ENCODE assay signal across 14 cellular contexts in genomic region chr10:4316166-4316810, GRCh38.
DNase-seq lines count a peak whose midpoint lies in the region; ATAC-seq, FAIRE-seq and TF ChIP-seq lines count a peak whose summit lies in the region.
"Had no signal": no experiment of that assay in that cellular context is flagged by ENCODE, and none has a peak within 500 bp of the region (broad histone marks: within the 10 kb centered on the region; RNA-seq: fewer than 3 reads in every experiment).

No MANE protein-coding gene starts in this region.

- no peak overlapping the region for H3K4me3 Mint-ChIP-seq in activated T-cell treated with anti-CD3 and anti-CD28 coated beads, Interleukin-2, amount 50 U/mL, for 24 hours
- H3K4me3 Mint-ChIP-seq: CD4-positive, CD25-positive, alpha-beta regulatory T cell had no signal

- H3K4me3 ChIP-seq in BJ (ENCODE audit: low read depth, low read length) (no peak overlapping the region), body of pancreas (no peak overlapping the region)
- H3K4me3 ChIP-seq: GM12878 had no signal

- H3K36me3 ChIP-seq in BJ (ENCODE audit: control insufficient read depth, insufficient read depth, low read length) (no peaks in the 10 kb centered on the region), body of pancreas (replicated peaks in 1 of 2; ENCODE audit: insufficient read depth in 1 of 2, low read depth in 2 of 2) (no peaks in the 10 kb centered on the region)
- H3K36me3 ChIP-seq: neutrophil had no signal

- H3K4me1 Mint-ChIP-seq in activated T-cell treated with anti-CD3 and anti-CD28 coated beads, Interleukin-2, amount 50 U/mL, for 24 hours (ENCODE audit: low read depth), result no peaks in the 10 kb centered on the region

- FAIRE-seq in frontal cortex (lab: Jason Lieb, UNC), result no peak
- FAIRE-seq: GM12878 had no signal

- no peaks in the 10 kb centered on the region for H3K36me3 Mint-ChIP-seq in activated T-cell treated with anti-CD3 and anti-CD28 coated beads, Interleukin-2, amount 50 U/mL, for 24 hours (ENCODE audit: low read depth)
- H3K36me3 Mint-ChIP-seq: CD4-positive, CD25-positive, alpha-beta regulatory T cell had no signal

- POLR2A ChIA-PET in BJ (lab: Charles Lee), result no interaction called here

- no peak overlapping the region for H3K27ac ChIP-seq in body of pancreas
- H3K27ac ChIP-seq: neutrophil had no signal

- TF ChIP-seq CTCF in BJ (IDR thresholded peaks at IDR 0.05; ENCODE audit: insufficient read depth, low read depth, low read length), result peak; percentile 30; the same call in 1 of the 2 replicates
- TF ChIP-seq CTCF in body of pancreas (IDR thresholded peaks at IDR 0.05), result no peak

- CTCF ChIA-PET in BJ (lab: Yijun Ruan, JAX), result interaction anchor here (0.7 to 2.3 kb wide), 7 partner anchors 9 to 1082 kb away, joined by 3 to 6 read pairs (median 3); no protein-coding TSS in a partner anchor

- no peaks in the 10 kb centered on the region for H3K4me1 ChIP-seq in body of pancreas

- no peaks in the 10 kb centered on the region for H3K27me3 ChIP-seq in BJ (ENCODE audit: control insufficient read depth, insufficient read depth, low read length)
- H3K27me3 ChIP-seq in body of pancreas, result no peaks in the 10 kb centered on the region
- H3K27me3 ChIP-seq: neutrophil had no signal

- H3K9me3 Mint-ChIP-seq in activated T-cell treated with anti-CD3 and anti-CD28 coated beads, Interleukin-2, amount 50 U/mL, for 24 hours, result no peaks in the 10 kb centered on the region
- H3K9me3 Mint-ChIP-seq: CD4-positive, CD25-positive, alpha-beta regulatory T cell had no signal

- intact Hi-C loops in body of pancreas (cut with DNase I), result no loop called here

- H3K9me3 ChIP-seq in body of pancreas, result no peaks in the 10 kb centered on the region

- peaks cover 9% of the 10 kb centered on the region for H3K27me3 Mint-ChIP-seq in activated T-cell treated with anti-CD3 and anti-CD28 coated beads, Interleukin-2, amount 50 U/mL, for 24 hours
- H3K27me3 Mint-ChIP-seq: CD4-positive, CD25-positive, alpha-beta regulatory T cell had no signal

- DNase-seq in BJ (ENCODE audit: low read depth), result peak; percentile 32
- peak; percentile 99 for DNase-seq in SK-MEL-5 (ENCODE audit: low read depth, low spot score)
- peak; percentile 19 to 36 for DNase-seq in frontal cortex (ENCODE audit: low spot score in 2 of 2)
- peak; percentile 23 for DNase-seq in putamen (ENCODE audit: low spot score)
- DNase-seq in activated T-cell treated with anti-CD3 and anti-CD28 coated beads, Interleukin-2, amount 50 U/mL, for 24 hours, result no peak
- DNase-seq in stimulated activated naive CD4-positive, alpha-beta T cell (lab: John Stamatoyannopoulos, UW), result no peak
- no peak for DNase-seq in SIG-M5 treated with dmso at 0.1 percent for 504 hours (lab: John Stamatoyannopoulos, UW; ENCODE audit: unreplicated experiment)
- no peak for DNase-seq in body of pancreas
- DNase-seq: CD4-positive, CD25-positive, alpha-beta regulatory T cell; cortex of kidney; Kasumi-1; NCI-H82 had no signal

- in situ Hi-C loops in SK-MEL-5 (cut with HindIII; ENCODE audit: low pct_unique_long_range_greater_than_20kb, low sequenced_read_pairs), result no loop called here

- TF ChIP-seq POLR2A in body of pancreas (IDR thresholded peaks at IDR 0.05), result no peak

- no peak for ATAC-seq in body of pancreas
- ATAC-seq: GM12878 had no signal

- WGBS in body of pancreas, 2 donors, result 46 to 56% methylated on average over 13 of the region's 13 CpGs

- no peak overlapping the region for H3K27ac Mint-ChIP-seq in activated T-cell treated with anti-CD3 and anti-CD28 coated beads, Interleukin-2, amount 50 U/mL, for 24 hours
- H3K27ac Mint-ChIP-seq: CD4-positive, CD25-positive, alpha-beta regulatory T cell had no signal

Comparison
In these comparisons a context has a peak if more than half of its experiments do, and no peak if none do; other contexts are left out.
1. DNase-seq: peak in BJ (single experiment), SK-MEL-5 (single experiment), frontal cortex (2 of 2) and putamen (single experiment); none in activated T-cell treated with anti-CD3 and anti-CD28 coated beads, Interleukin-2, amount 50 U/mL, for 24 hours (single experiment), stimulated activated naive CD4-positive, alpha-beta T cell (0 of 6), SIG-M5 treated with dmso at 0.1 percent for 504 hours (single experiment) and body of pancreas (0 of 4).